In the genomic region with DNA sequence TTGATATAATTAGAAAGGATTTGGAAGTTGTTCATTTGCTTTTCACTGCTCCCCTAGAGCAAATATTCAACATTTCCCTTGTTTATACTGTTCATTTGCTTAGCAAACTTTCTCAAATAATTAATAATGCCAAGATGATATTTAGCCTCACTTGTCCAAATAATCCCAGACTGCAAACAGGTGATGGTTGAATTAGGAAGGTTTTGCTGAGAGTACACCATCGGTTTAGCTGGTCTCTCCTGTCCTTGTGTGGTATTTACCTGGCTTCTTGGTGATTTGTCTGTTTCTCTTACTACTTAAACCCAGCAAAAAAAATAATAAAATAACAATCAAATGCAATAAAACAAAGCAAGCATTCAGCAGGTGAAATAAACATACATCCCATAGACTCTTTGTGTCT, we compare ENCODE assay signal across 31 cellular contexts.
"Had no signal": no experiment of that assay in that cellular context is flagged by ENCODE, and none has a peak within 500 bp of the region (broad histone marks: within the 10 kb centered on the region; RNA-seq: fewer than 3 reads in every experiment).

No MANE protein-coding gene starts in this region.

- H3K4me1 ChIP-seq: ascending aorta had no signal

- H3K27ac ChIP-seq: ascending aorta, cardiac muscle cell, KMS-11, RWPE1 had no signal

- H3K27ac Mint-ChIP-seq: activated CD4-positive, alpha-beta T cell treated with anti-CD3 and anti-CD28 coated beads, Interleukin-2, amount 10 ng/mL, durations not matched to agents 24 days and 14 days; activated CD8-positive, alpha-beta T cell treated with anti-CD3 and anti-CD28 coated beads for 36 hours; activated naive CD4-positive, alpha-beta T cell treated with anti-CD3 and anti-CD28 coated beads, Interleukin-2, amount 50 U/mL, for 24 hours; activated naive CD8-positive, alpha-beta T cell treated with anti-CD3 and anti-CD28 coated beads, Interleukin-2, amount 10 ng/mL, durations not matched to agents 7 days and 5 days; activated T-cell treated with anti-CD3 and anti-CD28 coated beads, Interleukin-2, amount 50 U/mL, for 24 hours; activated T-helper 2 cell treated with anti-CD3 and anti-CD28 coated beads, Interferon-gamma antibody, Interleukin-2, Interleukin-4, amounts not matched to agents 10 μg/mL and 5 μg/mL and 100 μg/mL, durations not matched to agents 14 hours and 24 hours and 36 hours had no signal

- ATAC-seq: activated CD8-positive, alpha-beta T cell treated with anti-CD3 and anti-CD28 coated beads for 36 hours; PC-3; Right ventricle myocardium inferior had no signal

- DNase-seq: activated CD4-positive, alpha-beta T cell treated with anti-CD3 and anti-CD28 coated beads, Interleukin-2, amount 10 ng/mL, durations not matched to agents 24 days and 14 days; activated CD4-positive, alpha-beta T cell treated with anti-CD3 and anti-CD28 coated beads, Interleukin-2, amount 50 U/mL, for 4 hours; activated CD8-positive, alpha-beta T cell treated with anti-CD3 and anti-CD28 coated beads for 36 hours; activated gamma-delta T cell; activated naive CD4-positive, alpha-beta T cell treated with Interleukin-2 at 50 U/mL for 16 hours; activated naive CD8-positive, alpha-beta T cell treated with anti-CD3 and anti-CD28 coated beads, Interleukin-2, amount 10 ng/mL, durations not matched to agents 7 days and 5 days; activated T-cell treated with anti-CD3 and anti-CD28 coated beads, Interleukin-2, amount 50 U/mL, for 24 hours; amygdala; NCI-H1105; NCI-H1417 treated with DMSO at 0.1 percent for 48 hours; NCI-H187 treated with DMSO at 0.1 percent for 48 hours; NCI-H2081 treated with DMSO at 0.1 percent for 48 hours; NCI-H226; NCI-H446 treated with DMSO at 0.1 percent for 48 hours; NCI-H524; NCI-H69; NCI-H82; NK-92 treated with Interleukin-12 subunit alpha and Interleukin-12 subunit beta, amount 100 ng/mL, for 24 hours; PC-3; SIG-M5; SW 1271; T-helper 1 cell; T1000 had no signal

- H3K36me3 ChIP-seq: cardiac muscle cell had no signal

- H3K27me3 ChIP-seq: ascending aorta, cardiac muscle cell had no signal

- H3K4me3 ChIP-seq: ascending aorta, cardiac muscle cell had no signal

- H3K4me1 Mint-ChIP-seq: activated CD4-positive, alpha-beta T cell treated with anti-CD3 and anti-CD28 coated beads, Interleukin-2, amount 10 ng/mL, durations not matched to agents 24 days and 14 days; activated naive CD4-positive, alpha-beta T cell treated with anti-CD3 and anti-CD28 coated beads, Interleukin-2, amount 50 U/mL, for 24 hours had no signal

- H3K4me3 Mint-ChIP-seq: activated CD4-positive, alpha-beta T cell treated with anti-CD3 and anti-CD28 coated beads, Interleukin-2, amount 10 ng/mL, durations not matched to agents 24 days and 14 days; activated CD8-positive, alpha-beta T cell treated with anti-CD3 and anti-CD28 coated beads for 36 hours; activated naive CD4-positive, alpha-beta T cell treated with anti-CD3 and anti-CD28 coated beads, Interleukin-2, amount 50 U/mL, for 24 hours; activated naive CD8-positive, alpha-beta T cell treated with anti-CD3 and anti-CD28 coated beads, Interleukin-2, amount 10 ng/mL, durations not matched to agents 7 days and 5 days; activated T-cell treated with anti-CD3 and anti-CD28 coated beads, Interleukin-2, amount 50 U/mL, for 24 hours; central memory CD8-positive, alpha-beta T cell had no signal

- H3K27me3 Mint-ChIP-seq: activated CD4-positive, alpha-beta T cell treated with anti-CD3 and anti-CD28 coated beads, Interleukin-2, amount 10 ng/mL, durations not matched to agents 24 days and 14 days; activated CD8-positive, alpha-beta T cell treated with anti-CD3 and anti-CD28 coated beads for 36 hours; activated naive CD4-positive, alpha-beta T cell treated with anti-CD3 and anti-CD28 coated beads, Interleukin-2, amount 50 U/mL, for 24 hours; activated naive CD8-positive, alpha-beta T cell treated with anti-CD3 and anti-CD28 coated beads, Interleukin-2, amount 10 ng/mL, durations not matched to agents 7 days and 5 days; activated T-cell treated with anti-CD3 and anti-CD28 coated beads, Interleukin-2, amount 50 U/mL, for 24 hours; central memory CD8-positive, alpha-beta T cell had no signal

- H3K9me3 Mint-ChIP-seq: activated CD4-positive, alpha-beta T cell treated with anti-CD3 and anti-CD28 coated beads, Interleukin-2, amount 10 ng/mL, durations not matched to agents 24 days and 14 days; activated CD8-positive, alpha-beta T cell treated with anti-CD3 and anti-CD28 coated beads for 36 hours; activated naive CD4-positive, alpha-beta T cell treated with anti-CD3 and anti-CD28 coated beads, Interleukin-2, amount 50 U/mL, for 24 hours; activated naive CD8-positive, alpha-beta T cell treated with anti-CD3 and anti-CD28 coated beads, Interleukin-2, amount 10 ng/mL, durations not matched to agents 7 days and 5 days; activated T-cell treated with anti-CD3 and anti-CD28 coated beads, Interleukin-2, amount 50 U/mL, for 24 hours; activated T-helper 2 cell treated with anti-CD3 and anti-CD28 coated beads, Interferon-gamma antibody, Interleukin-2, Interleukin-4, amounts not matched to agents 10 μg/mL and 5 μg/mL and 100 μg/mL, durations not matched to agents 14 hours and 24 hours and 36 hours; central memory CD8-positive, alpha-beta T cell had no signal

- H3K9me3 ChIP-seq: ascending aorta had no signal
